Comparison of ENCODE assay signal across 22 cellular contexts in genomic region chr16:58426960-58427359, GRCh38. TPM values are rescaled to one million over a fixed set of nuclear protein-coding genes. Genes with fewer than 3 reads are reported as not detected.
DNase-seq lines count a peak whose midpoint lies in the region; ATAC-seq and TF ChIP-seq lines count a peak whose summit lies in the region.
"Had no signal": no experiment of that assay in that cellular context is flagged by ENCODE, and none has a peak within 500 bp of the region (broad histone marks: within the 10 kb centered on the region; RNA-seq: fewer than 3 reads in every experiment).

No MANE protein-coding gene starts in this region.

- H3K36me3 ChIP-seq in Loucy (ENCODE audit: insufficient read depth, low read length) = no peaks in the 10 kb centered on the region
- H3K36me3 ChIP-seq: colonic mucosa, transverse colon had no signal

- H3F3A ChIP-seq in Loucy (ENCODE audit: low read depth) = peaks cover 4% of the 10 kb centered on the region; the same call in 1 of the 2 replicates

- H3K9ac ChIP-seq in Loucy (ENCODE audit: low read depth, low read length, poor library complexity, severe bottlenecking) = no peak overlapping the region
- H3K9ac ChIP-seq: parathyroid adenoma had no signal

- DNase-seq in COR-L47 (lab: John Stamatoyannopoulos, UW) (peak; percentile 28), cerebellum (ENCODE audit: low spot score) (peak; percentile 90), natural killer cell (no peak), amniotic stem cell (lab: John Stamatoyannopoulos, UW) (no peak)
- no peak for DNase-seq in activated naive CD8-positive, alpha-beta T cell treated with anti-CD3 and anti-CD28 coated beads for 36 hours
- DNase-seq in activated CD4-positive, alpha-beta T cell treated with anti-CD3 and anti-CD28 coated beads for 48 hours = no peak
- DNase-seq: activated CD4-positive, alpha-beta memory T cell treated with anti-CD3 and anti-CD28 coated beads, Interleukin-2, amount 10 ng/mL, durations not matched to agents 7 days and 5 days; activated naive CD4-positive, alpha-beta T cell treated with anti-CD3 and anti-CD28 coated beads, Interleukin-2, amount 50 U/mL, for 16 hours; colonic mucosa; endodermal cell; H7; mammary epithelial cell; naive thymus-derived CD4-positive, alpha-beta T cell; NCI-H187; NCI-H510A treated with DMSO at 0.1 percent for 48 hours; SHP77 treated with DMSO at 0.1 percent for 48 hours; stimulated activated CD4-positive, alpha-beta T cell treated with anti-CD3 and anti-CD28 coated beads, Interleukin-2, amount 100 ng/mL, for 24 hours; transverse colon had no signal

- no peaks in the 10 kb centered on the region for H3K79me2 ChIP-seq in Loucy (ENCODE audit: insufficient read depth, low read length)
- H3K79me2 ChIP-seq: parathyroid adenoma had no signal

- intact Hi-C loops in natural killer cell (cut with micrococcal nuclease) = no loop called here

- no peaks in the 10 kb centered on the region for H3K36me3 Mint-ChIP-seq in natural killer cell
- no peaks in the 10 kb centered on the region for H3K36me3 Mint-ChIP-seq in activated naive CD8-positive, alpha-beta T cell treated with anti-CD3 and anti-CD28 coated beads for 36 hours
- H3K36me3 Mint-ChIP-seq: naive thymus-derived CD4-positive, alpha-beta T cell had no signal

- peak overlapping the region; percentile 18 for H3K4me3 Mint-ChIP-seq in natural killer cell
- H3K4me3 Mint-ChIP-seq in activated naive CD8-positive, alpha-beta T cell treated with anti-CD3 and anti-CD28 coated beads for 36 hours = no peak overlapping the region
- H3K4me3 Mint-ChIP-seq: activated CD4-positive, alpha-beta memory T cell treated with anti-CD3 and anti-CD28 coated beads, Interleukin-2, amount 10 ng/mL, durations not matched to agents 7 days and 5 days; endodermal cell; stimulated activated naive CD8-positive, alpha-beta T cell treated with anti-CD3 and anti-CD28 coated beads, Interleukin-15, Interleukin-2, amounts not matched to agents 100 ng/mL and 50 ng/mL, for 24 hours; T-helper 1 cell treated with Interleukin-12 subunit alpha and Interleukin-12 subunit beta and Interleukin-4 antibody, amounts not matched to agents 30 μg/mL and 1 μg/mL, for 36 hours had no signal

- no peaks in the 10 kb centered on the region for H3K9me2 ChIP-seq in Loucy (replicated peaks; ENCODE audit: low read depth, low read length)

- H3K9me3 Mint-ChIP-seq in natural killer cell = no peaks in the 10 kb centered on the region
- peaks cover 2% of the 10 kb centered on the region for H3K9me3 Mint-ChIP-seq in activated naive CD8-positive, alpha-beta T cell treated with anti-CD3 and anti-CD28 coated beads for 36 hours
- H3K9me3 Mint-ChIP-seq: activated CD4-positive, alpha-beta memory T cell treated with anti-CD3 and anti-CD28 coated beads, Interleukin-2, amount 10 ng/mL, durations not matched to agents 7 days and 5 days; stimulated activated naive CD8-positive, alpha-beta T cell treated with anti-CD3 and anti-CD28 coated beads, Interleukin-15, Interleukin-2, amounts not matched to agents 100 ng/mL and 50 ng/mL, for 24 hours; T-helper 1 cell treated with Interleukin-12 subunit alpha and Interleukin-12 subunit beta and Interleukin-4 antibody, amounts not matched to agents 30 μg/mL and 1 μg/mL, for 36 hours had no signal

- no peaks in the 10 kb centered on the region for H4K20me1 ChIP-seq in Loucy (ENCODE audit: insufficient read depth, low read length, poor library complexity, severe bottlenecking)

- TF ChIP-seq CTCF in Loucy (conservative IDR thresholded peaks at IDR 0.05; ENCODE audit: low read length) = no peak
- no peak for TF ChIP-seq CTCF in natural killer cell (IDR thresholded peaks at IDR 0.05)

- H3K4me3 ChIP-seq in Loucy (ENCODE audit: low read length, poor library complexity, severe bottlenecking) = no peak overlapping the region
- H3K4me3 ChIP-seq: colonic mucosa, transverse colon had no signal

- H3K9me3 ChIP-seq in Loucy (ENCODE audit: insufficient read depth, low read depth, low read length) = no peaks in the 10 kb centered on the region
- H3K9me3 ChIP-seq: colonic mucosa, transverse colon had no signal

- H3K4me2 ChIP-seq in Loucy (ENCODE audit: low read depth, low read length, poor library complexity, severe bottlenecking) = peak overlapping the region; percentile 60

- peaks cover 9 to 11% of the 10 kb centered on the region in 2 donors for H3K27me3 Mint-ChIP-seq in natural killer cell (ENCODE audit: low read depth in 2 of 2)
- H3K27me3 Mint-ChIP-seq in activated naive CD8-positive, alpha-beta T cell treated with anti-CD3 and anti-CD28 coated beads for 36 hours = no peaks in the 10 kb centered on the region

- peaks cover 22 to 26% of the 10 kb centered on the region in 2 donors for H3K4me1 Mint-ChIP-seq in natural killer cell
- peaks cover 19% of the 10 kb centered on the region for H3K4me1 Mint-ChIP-seq in activated naive CD8-positive, alpha-beta T cell treated with anti-CD3 and anti-CD28 coated beads for 36 hours
- H3K4me1 Mint-ChIP-seq: endodermal cell had no signal

- H3K27me3 ChIP-seq in Loucy (ENCODE audit: insufficient read depth, low read length, poor library complexity, severe bottlenecking) = no peaks in the 10 kb centered on the region
- H3K27me3 ChIP-seq: colonic mucosa had no signal

- peaks cover 24% of the 10 kb centered on the region for H3K4me1 ChIP-seq in Loucy (ENCODE audit: insufficient read depth, low read length, poor library complexity, severe bottlenecking)
- H3K4me1 ChIP-seq: colonic mucosa, parathyroid adenoma, transverse colon had no signal

- H2AFZ ChIP-seq in Loucy (ENCODE audit: low read length) = no peak overlapping the region
- H2AFZ ChIP-seq: parathyroid adenoma had no signal

- no peak overlapping the region for H3K27ac Mint-ChIP-seq in natural killer cell
- no peak overlapping the region for H3K27ac Mint-ChIP-seq in activated naive CD8-positive, alpha-beta T cell treated with anti-CD3 and anti-CD28 coated beads for 36 hours
- H3K27ac Mint-ChIP-seq: activated CD4-positive, alpha-beta memory T cell treated with anti-CD3 and anti-CD28 coated beads, Interleukin-2, amount 10 ng/mL, durations not matched to agents 7 days and 5 days; endodermal cell; stimulated activated naive CD8-positive, alpha-beta T cell treated with anti-CD3 and anti-CD28 coated beads, Interleukin-15, Interleukin-2, amounts not matched to agents 100 ng/mL and 50 ng/mL, for 24 hours had no signal

- no peak for ATAC-seq in natural killer cell

RNA-seq across cellular contexts. Expression of gene GINS3, which starts 34.7 kb away (rescaled TPM):
- total RNA-seq in cerebellum (6.2 TPM), natural killer cell (1 to 10 TPM; 1.4 to 3.5 (median 2.2) TPM)
- 10 to 100 TPM; 28.5 to 29.3 TPM for total RNA-seq in activated naive CD8-positive, alpha-beta T cell treated with anti-CD3 and anti-CD28 coated beads for 36 hours

Comparison
In these comparisons a context has a peak if more than half of its experiments do, and no peak if none do; other contexts are left out.
1. DNase-seq: peak in COR-L47 (single experiment) and cerebellum (single experiment); none in natural killer cell (single experiment), activated naive CD8-positive, alpha-beta T cell treated with anti-CD3 and anti-CD28 coated beads for 36 hours (single experiment), activated CD4-positive, alpha-beta T cell treated with anti-CD3 and anti-CD28 coated beads for 48 hours (single experiment) and amniotic stem cell (single experiment).